3 cellular contexts compared by ENCODE assay signal in the genomic region with DNA sequence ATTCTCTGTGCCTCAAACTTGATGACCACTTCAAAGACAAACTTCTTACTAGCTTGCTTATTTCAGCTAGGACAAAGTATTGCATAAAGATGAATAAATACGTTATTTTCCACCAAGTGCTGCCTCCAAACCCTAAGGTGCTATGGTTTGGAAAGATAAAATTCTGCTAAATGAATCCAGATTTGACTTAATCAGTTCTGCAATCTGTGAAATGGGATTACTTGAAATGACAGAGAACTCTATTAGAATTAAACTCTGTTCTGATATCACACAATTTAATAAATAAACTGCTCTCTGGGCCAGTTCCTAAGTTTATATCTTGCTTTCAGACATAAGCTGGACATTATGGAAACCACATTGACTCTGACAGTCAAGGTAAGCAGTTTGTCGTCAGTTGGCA.
"Had no signal": no experiment of that assay in that cellular context is flagged by ENCODE, and none has a peak within 500 bp of the region (broad histone marks: within the 10 kb centered on the region; RNA-seq: fewer than 3 reads in every experiment).

No MANE protein-coding gene starts in this region.

- ATAC-seq: GM12878 had no signal

- DNase-seq: GDM1, GF-D8 had no signal

- H3K4me3 ChIP-seq: GM12878 had no signal
